Comparison of ENCODE assay signal across 15 cellular contexts in the genomic region with DNA sequence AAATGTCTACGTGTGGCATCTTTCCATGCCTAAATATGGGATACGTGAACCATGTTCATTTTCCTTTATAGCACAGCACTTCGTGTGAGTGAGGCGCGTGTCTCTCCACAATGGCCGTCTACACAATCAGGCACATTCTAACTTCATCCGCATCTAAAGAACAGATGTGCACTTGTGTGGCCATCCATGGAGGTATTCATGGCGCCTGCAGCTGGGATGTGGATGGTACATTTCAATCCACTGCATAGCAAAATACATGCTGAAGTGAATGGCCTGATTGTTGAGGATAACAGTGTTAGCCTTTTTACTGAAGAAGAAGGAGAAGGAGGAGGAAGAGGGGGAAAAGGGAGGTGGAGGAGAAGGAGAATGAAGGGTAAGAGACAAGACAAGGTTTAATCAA.
"Had no signal": no experiment of that assay in that cellular context is flagged by ENCODE, and none has a peak within 500 bp of the region (broad histone marks: within the 10 kb centered on the region; RNA-seq: fewer than 3 reads in every experiment).

No MANE protein-coding gene starts in this region.

- ATAC-seq: activated CD4-positive, alpha-beta T cell treated with anti-CD3 and anti-CD28 coated beads for 36 hours; activated CD8-positive, alpha-beta T cell treated with anti-CD3 and anti-CD28 coated beads, Interleukin-2, amount 10 ng/mL, durations not matched to agents 7 days and 5 days; activated naive CD4-positive, alpha-beta T cell treated with anti-CD3 and anti-CD28 coated beads, Interleukin-2, amount 50 U/mL, for 72 hours; gastroesophageal sphincter; stimulated activated naive CD8-positive, alpha-beta T cell treated with anti-CD3 and anti-CD28 coated beads, Interleukin-15, amount 100 ng/mL, for 72 hours had no signal

- H3K27ac ChIP-seq: breast epithelium, gastroesophageal sphincter, ovary, thyroid gland, VCaP had no signal

- DNase-seq: activated CD4-positive, alpha-beta T cell treated with anti-CD3 and anti-CD28 coated beads for 36 hours; activated CD8-positive, alpha-beta T cell treated with anti-CD3 and anti-CD28 coated beads, Interleukin-2, amount 10 ng/mL, durations not matched to agents 7 days and 5 days; amniotic stem cell; immature natural killer cell; ovary; retina; stimulated activated CD4-positive, alpha-beta T cell treated with anti-CD3 and anti-CD28 coated beads, Interleukin-15, amount 100 ng/mL, for 24 hours; stimulated activated CD4-positive, alpha-beta T cell treated with anti-CD3 and anti-CD28 coated beads, Interleukin-4, amount 100 ng/mL, for 24 hours; stimulated activated naive CD8-positive, alpha-beta T cell treated with anti-CD3 and anti-CD28 coated beads, Interleukin-15, amount 100 ng/mL, for 72 hours; T-helper 1 cell; thyroid gland had no signal
